Comparison of ENCODE assay signal across 9 cellular contexts in the genomic region with DNA sequence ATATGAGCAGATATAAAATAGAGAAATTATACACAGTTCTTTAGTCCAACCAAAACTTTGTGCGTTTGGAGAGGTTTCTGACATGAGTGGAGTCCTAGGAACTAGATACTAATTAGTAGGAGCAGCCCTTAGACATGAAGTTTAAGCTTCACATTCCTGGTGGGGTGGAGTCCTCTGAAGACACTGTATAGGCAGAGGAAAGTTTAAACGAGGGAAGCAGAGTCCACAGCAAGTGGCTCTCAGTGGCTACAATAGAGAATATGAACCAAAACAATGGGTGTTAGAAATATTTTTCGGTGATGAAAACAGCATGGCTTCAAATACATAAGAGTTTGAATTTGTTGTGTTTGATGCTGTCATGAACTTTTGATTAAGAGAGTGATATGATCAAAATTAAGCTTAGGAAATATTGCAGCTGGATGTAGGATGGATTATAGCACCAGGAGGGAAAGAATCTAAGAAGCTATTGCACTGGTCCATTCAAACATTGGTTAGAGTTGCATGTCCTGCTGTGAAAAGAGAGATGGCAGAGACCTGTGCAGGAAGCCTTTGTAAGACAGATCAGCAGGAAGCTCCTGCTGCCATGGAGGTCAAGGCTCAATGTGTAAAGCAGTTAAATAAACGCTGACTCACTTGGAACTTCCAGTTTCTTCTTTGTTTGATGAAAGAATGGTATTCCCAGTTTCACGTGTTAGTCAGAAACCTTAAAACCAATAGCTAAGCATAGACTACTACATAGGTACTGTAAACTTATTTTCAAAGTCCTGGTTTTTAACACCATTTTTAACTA.
DNase-seq lines count a peak whose midpoint lies in the region; ATAC-seq, FAIRE-seq and TF ChIP-seq lines count a peak whose summit lies in the region.
"Had no signal": no experiment of that assay in that cellular context is flagged by ENCODE, and none has a peak within 500 bp of the region (broad histone marks: within the 10 kb centered on the region; RNA-seq: fewer than 3 reads in every experiment).

No MANE protein-coding gene starts in this region.

- peak; percentile 69 for DNase-seq in EH (ENCODE audit: low read depth)
- peak; percentile 52 for DNase-seq in MG63
- DNase-seq in mammary epithelial cell = peak; percentile 91
- DNase-seq in HepG2 (ENCODE audit: low spot score) = peak; percentile 83
- no peak for DNase-seq in SHP77 (lab: John Stamatoyannopoulos, UW)
- DNase-seq in cortex of kidney (lab: John Stamatoyannopoulos, UW) = no peak
- DNase-seq in activated CD4-positive, alpha-beta T cell treated with anti-CD3 and anti-CD28 coated beads for 36 hours = no peak
- DNase-seq: activated gamma-delta T cell treated with Interleukin-2 at 50 U/mL for 16 hours had no signal

- peak overlapping the region; percentile 15 for H3K27ac ChIP-seq in mammary epithelial cell (ENCODE audit: insufficient read depth, low read depth, low read length)
- H3K27ac ChIP-seq in HepG2 (ENCODE audit: extremely low read length, insufficient read depth, low read length) = peak overlapping the region; percentile 19

- H3K27me3 ChIP-seq in MG63 = no peaks in the 10 kb centered on the region
- no peaks in the 10 kb centered on the region for H3K27me3 ChIP-seq in mammary epithelial cell (ENCODE audit: insufficient read depth, low read length)
- H3K27me3 ChIP-seq in HepG2 (ENCODE audit: control insufficient read depth in 1 of 2, insufficient read depth in 2 of 2, low read length in 2 of 2) = no peaks in the 10 kb centered on the region

- no peak overlapping the region for H3K4me3 ChIP-seq in MG63
- H3K4me3 ChIP-seq in mammary epithelial cell (replicated peaks in 1 of 3; ENCODE audit: insufficient read depth in 1 of 3, low read depth in 2 of 3, low read length in 3 of 3) = no peak overlapping the region
- no peak overlapping the region for H3K4me3 ChIP-seq in HepG2 (replicated peaks in 1 of 3; ENCODE audit: insufficient read depth in 1 of 3, low read depth in 2 of 3, low read length in 3 of 3)

- TF ChIP-seq POLR2A in HepG2 (IDR thresholded peaks at IDR 0.05; ENCODE audit: insufficient read depth in 1 of 2, low read depth in 2 of 2, low read length in 2 of 2) = no peak

- CTCF ChIA-PET in mammary epithelial cell (lab: Charles Lee; ENCODE audit: low non-redundant PET) (no interaction called here), HepG2 (lab: Yijun Ruan, JAX; ENCODE audit: low intra/inter-chr PET ratio, low total read pairs) (no interaction called here)
- CTCF ChIA-PET in activated CD4-positive, alpha-beta T cell treated with anti-CD3 and anti-CD28 coated beads for 36 hours (lab: Charles Lee) = interaction anchor here (1.1 kb wide), 1 partner anchor 10 kb away, joined by 3 read pairs; no protein-coding TSS in a partner anchor

- WGBS in mammary epithelial cell (ENCODE audit: low coverage, missing lambda C conversion rate) = 82% methylated on average over 5 of the region's 5 CpGs
- 47% methylated on average over 5 of the region's 5 CpGs for WGBS in HepG2 (ENCODE audit: low lambda C conversion rate)

- H3K4me1 ChIP-seq in mammary epithelial cell (ENCODE audit: insufficient read depth, low read length) (peaks cover 10% of the 10 kb centered on the region), HepG2 (ENCODE audit: insufficient read depth, low read length) (peaks cover 17% of the 10 kb centered on the region)

- no peak for TF ChIP-seq CTCF in mammary epithelial cell (conservative IDR thresholded peaks at IDR 0.05 in 1 of 2, IDR thresholded peaks at IDR 0.05 in 1 of 2; ENCODE audit: extremely low read depth in 1 of 2, insufficient read depth in 1 of 2, low read depth in 1 of 2, low read length in 2 of 2)
- no peak for TF ChIP-seq CTCF in HepG2 (CRISPR knock-in tag; IDR thresholded peaks at IDR 0.05)

- H3K4me1 Mint-ChIP-seq in activated CD4-positive, alpha-beta T cell treated with anti-CD3 and anti-CD28 coated beads for 36 hours = no peaks in the 10 kb centered on the region

- H3K27ac Mint-ChIP-seq in activated CD4-positive, alpha-beta T cell treated with anti-CD3 and anti-CD28 coated beads for 36 hours = no peak overlapping the region

- POLR2A ChIA-PET in HepG2 (lab: Yijun Ruan, JAX) = interaction anchor here (1.1 kb wide), 1 partner anchor 9 kb away, joined by 3 read pairs; no protein-coding TSS in a partner anchor
- POLR2A ChIA-PET in activated CD4-positive, alpha-beta T cell treated with anti-CD3 and anti-CD28 coated beads for 36 hours (lab: Charles Lee) = no interaction called here

- ATAC-seq in HepG2 (peak; percentile 98), GM18870 (IDR thresholded peaks at IDR 0.05; ENCODE audit: unreplicated experiment) (no peak)
- ATAC-seq in activated CD4-positive, alpha-beta T cell treated with anti-CD3 and anti-CD28 coated beads for 36 hours = no peak

- TF ChIP-seq EP300 in HepG2 (IDR thresholded peaks at IDR 0.05; ENCODE audit: low read depth in 2 of 2, low read length in 2 of 2) = peak in 1 of 2 experiments; percentile 59; a peak in 2 of 4 replicates
- peak; percentile 24; the same call in 1 of the 2 replicates for TF ChIP-seq EP300 in HepG2 (CRISPR knock-in tag; IDR thresholded peaks at IDR 0.05; ENCODE audit: borderline replicate concordance)

- no peaks in the 10 kb centered on the region for H3K79me2 ChIP-seq in mammary epithelial cell (ENCODE audit: insufficient read depth, low read length)
- H3K79me2 ChIP-seq in HepG2 (ENCODE audit: insufficient read depth, low read length) = no peaks in the 10 kb centered on the region

- H3K27me3 Mint-ChIP-seq in activated CD4-positive, alpha-beta T cell treated with anti-CD3 and anti-CD28 coated beads for 36 hours = no peaks in the 10 kb centered on the region

- H3K9ac ChIP-seq in mammary epithelial cell (ENCODE audit: insufficient read depth, low read length) = no peak overlapping the region
- H3K9ac ChIP-seq in HepG2 (ENCODE audit: insufficient read depth, low read depth, low read length) = no peak overlapping the region

- H2AFZ ChIP-seq in mammary epithelial cell (ENCODE audit: low read depth, low read length) (no peak overlapping the region), HepG2 (ENCODE audit: low read length) (no peak overlapping the region)

- TF ChIP-seq RAD21 in HepG2 (CRISPR knock-in tag; IDR thresholded peaks at IDR 0.05) = no peak

- dilution Hi-C loops in mammary epithelial cell (cut with HindIII; ENCODE audit: low sequenced_read_pairs) = no loop called here

- no peaks in the 10 kb centered on the region; the same call in 1 of the 2 replicates for H3K36me3 ChIP-seq in MG63
- no peaks in the 10 kb centered on the region for H3K36me3 ChIP-seq in mammary epithelial cell (ENCODE audit: insufficient read depth, low read length)
- no peaks in the 10 kb centered on the region for H3K36me3 ChIP-seq in HepG2 (replicated peaks in 1 of 2; ENCODE audit: control insufficient read depth in 1 of 2, insufficient read depth in 2 of 2, low read length in 2 of 2)

- in situ Hi-C loops in mammary epithelial cell (cut with MboI; ENCODE audit: low sequenced_read_pairs in 2 of 2) = no loop called here
- in situ Hi-C loops in HepG2 (cut with HindIII; ENCODE audit: extremely low pct_ligation_motif_present, low pct_unique_long_range_greater_than_20kb) = no loop called here

- intact Hi-C loops in mammary epithelial cell (cut with micrococcal nuclease) = no loop called here
- intact Hi-C loops in HepG2 (cut with micrococcal nuclease; ENCODE audit: unreplicated experiment) = no loop called here
- intact Hi-C loops in activated CD4-positive, alpha-beta T cell treated with anti-CD3 and anti-CD28 coated beads for 36 hours (cut with DNase I, micrococcal nuclease) = no loop called here

- H3K4me3 Mint-ChIP-seq in activated CD4-positive, alpha-beta T cell treated with anti-CD3 and anti-CD28 coated beads for 36 hours = no peak overlapping the region

- H3K9me3 ChIP-seq in MG63 (no peaks in the 10 kb centered on the region), mammary epithelial cell (replicated peaks; ENCODE audit: insufficient read depth, low read length) (no peaks in the 10 kb centered on the region), HepG2 (ENCODE audit: low read length) (no peaks in the 10 kb centered on the region)

- H3K36me3 Mint-ChIP-seq in activated CD4-positive, alpha-beta T cell treated with anti-CD3 and anti-CD28 coated beads for 36 hours (ENCODE audit: low read depth) = peaks cover 38% of the 10 kb centered on the region

- H3K9me3 Mint-ChIP-seq in activated CD4-positive, alpha-beta T cell treated with anti-CD3 and anti-CD28 coated beads for 36 hours (ENCODE audit: low read depth) = peaks cover 2% of the 10 kb centered on the region

- no TSS peak for BruUV-seq in mammary epithelial cell (replicated peaks; lab: Mats Ljungman, UMichigan)
- no TSS peak for BruUV-seq in HepG2 (replicated peaks; lab: Mats Ljungman, UMichigan)

- no peaks in the 10 kb centered on the region for H4K20me1 ChIP-seq in mammary epithelial cell (ENCODE audit: insufficient read depth, low read length)
- H4K20me1 ChIP-seq in HepG2 (ENCODE audit: insufficient read depth, low read length) = no peaks in the 10 kb centered on the region

- H3K4me2 ChIP-seq in mammary epithelial cell (ENCODE audit: insufficient read depth, low read depth, low read length) (no peak overlapping the region), HepG2 (ENCODE audit: low read depth, low read length) (peak overlapping the region; percentile 12; the same call in 1 of the 2 replicates)

- FAIRE-seq in HepG2 (lab: Jason Lieb, UNC) = no peak

TF ChIP-seq in HepG2, 621 proteins besides CTCF, POLR2A, EP300 and RAD21 (continues in another document):
- TF ChIP-seq, protein P1, sequence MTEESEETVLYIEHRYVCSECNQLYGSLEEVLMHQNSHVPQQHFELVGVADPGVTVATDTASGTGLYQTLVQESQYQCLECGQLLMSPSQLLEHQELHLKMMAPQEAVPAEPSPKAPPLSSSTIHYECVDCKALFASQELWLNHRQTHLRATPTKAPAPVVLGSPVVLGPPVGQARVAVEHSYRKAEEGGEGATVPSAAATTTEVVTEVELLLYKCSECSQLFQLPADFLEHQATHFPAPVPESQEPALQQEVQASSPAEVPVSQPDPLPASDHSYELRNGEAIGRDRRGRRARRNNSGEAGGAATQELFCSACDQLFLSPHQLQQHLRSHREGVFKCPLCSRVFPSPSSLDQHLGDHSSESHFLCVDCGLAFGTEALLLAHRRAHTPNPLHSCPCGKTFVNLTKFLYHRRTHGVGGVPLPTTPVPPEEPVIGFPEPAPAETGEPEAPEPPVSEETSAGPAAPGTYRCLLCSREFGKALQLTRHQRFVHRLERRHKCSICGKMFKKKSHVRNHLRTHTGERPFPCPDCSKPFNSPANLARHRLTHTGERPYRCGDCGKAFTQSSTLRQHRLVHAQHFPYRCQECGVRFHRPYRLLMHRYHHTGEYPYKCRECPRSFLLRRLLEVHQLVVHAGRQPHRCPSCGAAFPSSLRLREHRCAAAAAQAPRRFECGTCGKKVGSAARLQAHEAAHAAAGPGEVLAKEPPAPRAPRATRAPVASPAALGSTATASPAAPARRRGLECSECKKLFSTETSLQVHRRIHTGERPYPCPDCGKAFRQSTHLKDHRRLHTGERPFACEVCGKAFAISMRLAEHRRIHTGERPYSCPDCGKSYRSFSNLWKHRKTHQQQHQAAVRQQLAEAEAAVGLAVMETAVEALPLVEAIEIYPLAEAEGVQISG (CRISPR knock-in tag; IDR thresholded peaks at IDR 0.05) = no peak
- peak; percentile 29; the same call in 1 of the 2 replicates for TF ChIP-seq CREM (IDR thresholded peaks at IDR 0.05)
- no peak for TF ChIP-seq CREM (CRISPR knock-in tag; IDR thresholded peaks at IDR 0.05)
- no peak for TF ChIP-seq POLR2AphosphoS5 (IDR thresholded peaks at IDR 0.05; ENCODE audit: low read depth, low read length)

Comparison
In these comparisons a context has a peak if more than half of its experiments do, and no peak if none do; other contexts are left out.
1. DNase-seq: peak in EH (single experiment), MG63 (single experiment), mammary epithelial cell (single experiment) and HepG2 (single experiment); none in SHP77 (0 of 2), cortex of kidney (single experiment) and activated CD4-positive, alpha-beta T cell treated with anti-CD3 and anti-CD28 coated beads for 36 hours (single experiment).